ENCODE assay signal across 17 cellular contexts in genomic region chr2:66915237-66915636, GRCh38.
"Had no signal": no experiment of that assay in that cellular context is flagged by ENCODE, and none has a peak within 500 bp of the region (broad histone marks: within the 10 kb centered on the region; RNA-seq: fewer than 3 reads in every experiment).

No MANE protein-coding gene starts in this region.

- H3K27me3 Mint-ChIP-seq: activated naive CD8-positive, alpha-beta T cell treated with anti-CD3 and anti-CD28 coated beads, Interleukin-2, amount 50 U/mL, for 24 hours; stimulated activated naive B cell treated with anti-CD40 and anti-IgM and Interleukin-4, amounts not matched to agents 10 μg/mL and 1 μg/mL and 100 μg/mL, for 72 hours had no signal

- H3K4me3 Mint-ChIP-seq: activated naive CD8-positive, alpha-beta T cell treated with anti-CD3 and anti-CD28 coated beads, Interleukin-2, amount 50 U/mL, for 24 hours; nephron progenitor cell; stimulated activated naive B cell treated with anti-CD40 and anti-IgM and Interleukin-4, amounts not matched to agents 10 μg/mL and 1 μg/mL and 100 μg/mL, for 72 hours had no signal

- H3K4me1 Mint-ChIP-seq: activated naive CD8-positive, alpha-beta T cell treated with anti-CD3 and anti-CD28 coated beads, Interleukin-2, amount 50 U/mL, for 24 hours; nephron progenitor cell; stimulated activated naive B cell treated with anti-CD40 and anti-IgM and Interleukin-4, amounts not matched to agents 10 μg/mL and 1 μg/mL and 100 μg/mL, for 72 hours had no signal

- H3K4me3 ChIP-seq: colonic mucosa, SJSA1, transverse colon had no signal

- H3K9me3 ChIP-seq: colonic mucosa, SJSA1, transverse colon had no signal

- H3K36me3 Mint-ChIP-seq: stimulated activated naive B cell treated with anti-CD40 and anti-IgM and Interleukin-4, amounts not matched to agents 10 μg/mL and 1 μg/mL and 100 μg/mL, for 72 hours had no signal

- ATAC-seq: activated naive CD8-positive, alpha-beta T cell treated with anti-CD3 and anti-CD28 coated beads, Interleukin-2, amount 50 U/mL, for 24 hours; sciatic nerve; stimulated activated naive B cell treated with anti-CD40 and anti-IgM and Interleukin-4, amounts not matched to agents 10 μg/mL and 1 μg/mL and 100 μg/mL, for 72 hours had no signal

- H3K36me3 ChIP-seq: colonic mucosa, SJSA1, transverse colon had no signal

- H3K27ac Mint-ChIP-seq: activated naive CD8-positive, alpha-beta T cell treated with anti-CD3 and anti-CD28 coated beads, Interleukin-2, amount 50 U/mL, for 24 hours; nephron progenitor cell; stimulated activated naive B cell treated with anti-CD40 and anti-IgM and Interleukin-4, amounts not matched to agents 10 μg/mL and 1 μg/mL and 100 μg/mL, for 72 hours had no signal

- H3K4me1 ChIP-seq: colonic mucosa, SJSA1, transverse colon had no signal

- H3K27me3 ChIP-seq: colonic mucosa, SJSA1, transverse colon had no signal

- H3K27ac ChIP-seq: colonic mucosa, SJSA1, transverse colon had no signal

- DNase-seq: activated CD4-positive, alpha-beta T cell treated with anti-CD3 and anti-CD28 coated beads for 1 hour; activated CD4-positive, alpha-beta T cell treated with anti-CD3 and anti-CD28 coated beads, Interleukin-2, amount 50 U/mL, for 4 hours; activated naive CD4-positive, alpha-beta T cell treated with Interleukin-2 at 50 U/mL for 16 hours; activated naive CD8-positive, alpha-beta T cell treated with anti-CD3 and anti-CD28 coated beads, Interleukin-2, amount 50 U/mL, for 24 hours; activated T-cell treated with anti-CD3 and anti-CD28 coated beads for 4 hours; colonic mucosa; foreskin melanocyte; head of caudate nucleus; mesendoderm; nephron progenitor cell; stimulated activated CD4-positive, alpha-beta T cell treated with anti-CD3 and anti-CD28 coated beads, Interleukin-12 subunit alpha, Interleukin-12 subunit beta, amount 100 ng/mL, for 4 hours; stimulated activated CD4-positive, alpha-beta T cell treated with anti-CD3 and anti-CD28 coated beads, Interleukin-2, amount 100 ng/mL, for 24 hours; stimulated activated naive B cell treated with anti-CD40 and anti-IgM and Interleukin-4, amounts not matched to agents 10 μg/mL and 1 μg/mL and 100 μg/mL, for 72 hours; substantia nigra; transverse colon had no signal
